ENCODE assay signal across 18 cellular contexts in the genomic region with DNA sequence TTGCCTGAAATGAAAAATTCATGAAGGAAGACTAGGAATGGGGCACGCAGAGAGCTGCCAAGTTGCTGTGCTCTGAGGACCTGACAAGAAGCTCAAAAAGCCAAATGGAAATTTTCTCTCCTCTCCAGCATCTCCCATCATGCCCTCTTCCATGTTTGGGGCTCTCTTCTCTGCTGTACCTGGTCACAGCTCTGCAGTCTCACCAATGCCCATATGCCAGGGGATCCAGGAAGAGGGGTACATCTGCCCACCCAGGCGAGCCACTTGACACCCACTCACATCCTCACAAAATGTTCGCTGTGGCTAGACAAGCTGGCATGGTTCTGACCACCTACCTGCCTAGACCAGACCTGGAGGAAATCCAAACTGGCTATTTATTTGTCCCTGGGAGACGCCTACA. TPM values are rescaled to one million over a fixed set of nuclear protein-coding genes. Genes with fewer than 3 reads are reported as not detected.
DNase-seq lines count a peak whose midpoint lies in the region; ATAC-seq and TF ChIP-seq lines count a peak whose summit lies in the region.
"Had no signal": no experiment of that assay in that cellular context is flagged by ENCODE, and none has a peak within 500 bp of the region (broad histone marks: within the 10 kb centered on the region; RNA-seq: fewer than 3 reads in every experiment).

No MANE protein-coding gene starts in this region.

- CTCF ChIA-PET in Calu3 (lab: Charles Lee), result interaction anchor here (0.5 to 2.6 kb wide), 5 partner anchors 9 to 247 kb away, joined by 3 to 15 read pairs (median 3); partner anchors contain the start of gene ABHD2
- CTCF ChIA-PET in CD4-positive, alpha-beta memory T cell (lab: Charles Lee; ENCODE audit: partially characterized antibody), result interaction anchor here (1.2 to 13.3 kb wide), 11 partner anchors 10 to 155 kb away, joined by 3 to 262 read pairs (median 12); partner anchors contain the start of gene ABHD2

- no peak overlapping the region for H3K4me3 Mint-ChIP-seq in Calu3 (ENCODE audit: low read depth, unreplicated experiment)
- no peak overlapping the region for H3K4me3 Mint-ChIP-seq in activated T-helper 2 cell treated with anti-CD3 and anti-CD28 coated beads, Interferon-gamma antibody, Interleukin-2, Interleukin-4, amounts not matched to agents 10 μg/mL and 5 μg/mL and 100 μg/mL, durations not matched to agents 14 hours and 24 hours and 36 hours (ENCODE audit: low read depth)
- no peak overlapping the region for H3K4me3 Mint-ChIP-seq in CD4-positive, alpha-beta memory T cell
- H3K4me3 Mint-ChIP-seq: CD4-positive, alpha-beta T cell had no signal

- peaks cover 61% of the 10 kb centered on the region for H3K4me1 Mint-ChIP-seq in Calu3 (ENCODE audit: low read depth, unreplicated experiment)
- peaks cover 7% of the 10 kb centered on the region for H3K4me1 Mint-ChIP-seq in activated T-helper 2 cell treated with anti-CD3 and anti-CD28 coated beads, Interferon-gamma antibody, Interleukin-2, Interleukin-4, amounts not matched to agents 10 μg/mL and 5 μg/mL and 100 μg/mL, durations not matched to agents 14 hours and 24 hours and 36 hours (ENCODE audit: low read depth)
- peaks cover 0 to 11% (median 7%) of the 10 kb centered on the region in 4 donors for H3K4me1 Mint-ChIP-seq in CD4-positive, alpha-beta memory T cell

- POLR2A ChIA-PET in CD4-positive, alpha-beta memory T cell (lab: Charles Lee; ENCODE audit: partially characterized antibody), result interaction anchor here (1.6 kb wide), 1 partner anchor 70 kb away, joined by 8 read pairs; no protein-coding TSS in a partner anchor

- no peaks in the 10 kb centered on the region for H3K27me3 Mint-ChIP-seq in Calu3 (ENCODE audit: unreplicated experiment)
- H3K27me3 Mint-ChIP-seq in activated T-helper 2 cell treated with anti-CD3 and anti-CD28 coated beads, Interferon-gamma antibody, Interleukin-2, Interleukin-4, amounts not matched to agents 10 μg/mL and 5 μg/mL and 100 μg/mL, durations not matched to agents 14 hours and 24 hours and 36 hours (ENCODE audit: low read depth), result no peaks in the 10 kb centered on the region
- no peaks in the 10 kb centered on the region for H3K27me3 Mint-ChIP-seq in CD4-positive, alpha-beta memory T cell
- H3K27me3 Mint-ChIP-seq: CD4-positive, alpha-beta T cell had no signal

- intact Hi-C loops in Calu3 (cut with micrococcal nuclease; ENCODE audit: unreplicated experiment) (no loop called here), left colon (cut with DNase I, micrococcal nuclease) (loop anchor here (10.0 kb wide), 2 partner anchors 76 to 126 kb away; no protein-coding TSS in a partner anchor)
- intact Hi-C loops in activated T-helper 2 cell treated with anti-CD3 and anti-CD28 coated beads, Interferon-gamma antibody, Interleukin-2, Interleukin-4, amounts not matched to agents 10 μg/mL and 5 μg/mL and 100 μg/mL, durations not matched to agents 14 hours and 24 hours and 36 hours (cut with micrococcal nuclease), result no loop called here
- intact Hi-C loops in CD4-positive, alpha-beta memory T cell (cut with micrococcal nuclease), result no loop called here

- DNase-seq in Calu3 (no peak), RWPE2 (ENCODE audit: low spot score) (peak; percentile 21), left colon (no peak), ureter (ENCODE audit: low spot score) (peak; percentile 41)
- no peak for DNase-seq in activated T-helper 2 cell treated with anti-CD3 and anti-CD28 coated beads, Interferon-gamma antibody, Interleukin-2, Interleukin-4, amounts not matched to agents 10 μg/mL and 5 μg/mL and 100 μg/mL, durations not matched to agents 14 hours and 24 hours and 36 hours (ENCODE audit: low spot score)
- no peak for DNase-seq in CD4-positive, alpha-beta memory T cell
- DNase-seq: CD4-positive, alpha-beta T cell; GDM1; KG1; NCI-H1092; NCI-H1436 treated with DMSO at 0.1 percent for 48 hours; NCI-H2029; NCI-H226; NCI-H510A treated with DMSO at 0.1 percent for 48 hours; PC-9 had no signal

- BruUV-seq in Calu3 (replicated peaks; lab: Mats Ljungman, UMichigan), result no TSS peak

- no peak overlapping the region for H3K4me3 ChIP-seq in RWPE2 (ENCODE audit: severe bottlenecking)
- H3K4me3 ChIP-seq in CD4-positive, alpha-beta memory T cell (ENCODE audit: low read length in 2 of 2), result no peak overlapping the region
- H3K4me3 ChIP-seq: PC-9 had no signal

- no peaks in the 10 kb centered on the region for H3K27me3 ChIP-seq in RWPE2 (ENCODE audit: insufficient read depth, poor library complexity, severe bottlenecking)
- H3K27me3 ChIP-seq in CD4-positive, alpha-beta memory T cell (ENCODE audit: insufficient read depth, low read length), result no peaks in the 10 kb centered on the region

- no peaks in the 10 kb centered on the region for H3K9me3 Mint-ChIP-seq in Calu3 (ENCODE audit: low read depth, unreplicated experiment)
- H3K9me3 Mint-ChIP-seq in activated T-helper 2 cell treated with anti-CD3 and anti-CD28 coated beads, Interferon-gamma antibody, Interleukin-2, Interleukin-4, amounts not matched to agents 10 μg/mL and 5 μg/mL and 100 μg/mL, durations not matched to agents 14 hours and 24 hours and 36 hours, result no peaks in the 10 kb centered on the region
- no peaks in the 10 kb centered on the region for H3K9me3 Mint-ChIP-seq in CD4-positive, alpha-beta memory T cell
- H3K9me3 Mint-ChIP-seq: CD4-positive, alpha-beta T cell had no signal

- H3K27ac ChIP-seq in RWPE2 (ENCODE audit: poor library complexity, severe bottlenecking), result no peak overlapping the region
- H3K27ac ChIP-seq in CD4-positive, alpha-beta memory T cell (ENCODE audit: low read depth, low read length), result no peak overlapping the region
- H3K27ac ChIP-seq: PC-9 had no signal

- H3K4me1 ChIP-seq in RWPE2 (ENCODE audit: insufficient read depth, poor library complexity, severe bottlenecking), result no peaks in the 10 kb centered on the region
- H3K4me1 ChIP-seq in CD4-positive, alpha-beta memory T cell (ENCODE audit: insufficient read depth, low read length), result no peaks in the 10 kb centered on the region

- no peaks in the 10 kb centered on the region for H3K36me3 ChIP-seq in RWPE2 (ENCODE audit: low read depth)
- H3K36me3 ChIP-seq in CD4-positive, alpha-beta memory T cell (ENCODE audit: insufficient read depth, low read length), result no peaks in the 10 kb centered on the region

- H3K27ac Mint-ChIP-seq in Calu3 (ENCODE audit: unreplicated experiment), result peak overlapping the region; percentile 6
- no peak overlapping the region for H3K27ac Mint-ChIP-seq in activated T-helper 2 cell treated with anti-CD3 and anti-CD28 coated beads, Interferon-gamma antibody, Interleukin-2, Interleukin-4, amounts not matched to agents 10 μg/mL and 5 μg/mL and 100 μg/mL, durations not matched to agents 14 hours and 24 hours and 36 hours
- H3K27ac Mint-ChIP-seq in CD4-positive, alpha-beta memory T cell, result peak overlapping the region in 1 of 7 donors; percentile 42
- H3K27ac Mint-ChIP-seq: CD4-positive, alpha-beta T cell had no signal

- TF ChIP-seq CTCF in Calu3 (IDR thresholded peaks at IDR 0.05; ENCODE audit: unreplicated experiment) (no peak), RWPE2 (IDR thresholded peaks at IDR 0.05; ENCODE audit: poor library complexity, severe bottlenecking) (no peak)

- ATAC-seq in RWPE2 (ENCODE audit: low read depth) (no peak), left colon (peak; percentile 47), GM19023 (IDR thresholded peaks at IDR 0.05; ENCODE audit: unreplicated experiment) (no peak)
- ATAC-seq: HepG2, SK-N-SH treated with all-trans-retinoic acid at 6 μM for 48 hours had no signal

- H3K9me3 ChIP-seq in RWPE2 (ENCODE audit: severe bottlenecking), result no peaks in the 10 kb centered on the region
- no peaks in the 10 kb centered on the region for H3K9me3 ChIP-seq in CD4-positive, alpha-beta memory T cell (ENCODE audit: control insufficient read depth in 1 of 2, low read length in 2 of 2)

- H3K36me3 Mint-ChIP-seq in Calu3 (ENCODE audit: insufficient read depth, unreplicated experiment), result peaks cover 26% of the 10 kb centered on the region
- H3K36me3 Mint-ChIP-seq in activated T-helper 2 cell treated with anti-CD3 and anti-CD28 coated beads, Interferon-gamma antibody, Interleukin-2, Interleukin-4, amounts not matched to agents 10 μg/mL and 5 μg/mL and 100 μg/mL, durations not matched to agents 14 hours and 24 hours and 36 hours (ENCODE audit: low read depth), result no peaks in the 10 kb centered on the region
- no peaks in the 10 kb centered on the region for H3K36me3 Mint-ChIP-seq in CD4-positive, alpha-beta memory T cell

RNA-seq across cellular contexts. Expression of gene ABHD2, which starts 29.2 kb away (rescaled TPM):
- 300 and 353 TPM in 2 replicates for total RNA-seq in Calu3 (2022)
- 100 to 1,000 TPM; 100 to 112 TPM for total RNA-seq in left colon
- 134 TPM for total RNA-seq in ureter
- total RNA-seq in activated T-helper 2 cell treated with anti-CD3 and anti-CD28 coated beads, Interferon-gamma antibody, Interleukin-2, Interleukin-4, amounts not matched to agents 10 μg/mL and 5 μg/mL and 100 μg/mL, durations not matched to agents 14 hours and 24 hours and 36 hours, result 57.2 and 59.3 TPM in 2 replicates
- total RNA-seq in CD4-positive, alpha-beta memory T cell, result 10 to 100 TPM; 65.4 to 68.9 TPM
- polyA plus RNA-seq in CD4-positive, alpha-beta memory T cell, result 10 to 100 TPM; 12.7 to 27.8 TPM

Comparison
In these comparisons a context has a peak if more than half of its experiments do, and no peak if none do; other contexts are left out.
1. DNase-seq: peak in RWPE2 (single experiment) and ureter (single experiment); none in Calu3 (single experiment), left colon (0 of 2), activated T-helper 2 cell treated with anti-CD3 and anti-CD28 coated beads, Interferon-gamma antibody, Interleukin-2, Interleukin-4, amounts not matched to agents 10 μg/mL and 5 μg/mL and 100 μg/mL, durations not matched to agents 14 hours and 24 hours and 36 hours (single experiment) and CD4-positive, alpha-beta memory T cell (0 of 5).
2. intact Hi-C loops: an anchor here in left colon (10.0 kb wide); none called in Calu3, activated T-helper 2 cell treated with anti-CD3 and anti-CD28 coated beads, Interferon-gamma antibody, Interleukin-2, Interleukin-4, amounts not matched to agents 10 μg/mL and 5 μg/mL and 100 μg/mL, durations not matched to agents 14 hours and 24 hours and 36 hours and CD4-positive, alpha-beta memory T cell.